ENCODE assay signal across 8 cellular contexts in the genomic region with DNA sequence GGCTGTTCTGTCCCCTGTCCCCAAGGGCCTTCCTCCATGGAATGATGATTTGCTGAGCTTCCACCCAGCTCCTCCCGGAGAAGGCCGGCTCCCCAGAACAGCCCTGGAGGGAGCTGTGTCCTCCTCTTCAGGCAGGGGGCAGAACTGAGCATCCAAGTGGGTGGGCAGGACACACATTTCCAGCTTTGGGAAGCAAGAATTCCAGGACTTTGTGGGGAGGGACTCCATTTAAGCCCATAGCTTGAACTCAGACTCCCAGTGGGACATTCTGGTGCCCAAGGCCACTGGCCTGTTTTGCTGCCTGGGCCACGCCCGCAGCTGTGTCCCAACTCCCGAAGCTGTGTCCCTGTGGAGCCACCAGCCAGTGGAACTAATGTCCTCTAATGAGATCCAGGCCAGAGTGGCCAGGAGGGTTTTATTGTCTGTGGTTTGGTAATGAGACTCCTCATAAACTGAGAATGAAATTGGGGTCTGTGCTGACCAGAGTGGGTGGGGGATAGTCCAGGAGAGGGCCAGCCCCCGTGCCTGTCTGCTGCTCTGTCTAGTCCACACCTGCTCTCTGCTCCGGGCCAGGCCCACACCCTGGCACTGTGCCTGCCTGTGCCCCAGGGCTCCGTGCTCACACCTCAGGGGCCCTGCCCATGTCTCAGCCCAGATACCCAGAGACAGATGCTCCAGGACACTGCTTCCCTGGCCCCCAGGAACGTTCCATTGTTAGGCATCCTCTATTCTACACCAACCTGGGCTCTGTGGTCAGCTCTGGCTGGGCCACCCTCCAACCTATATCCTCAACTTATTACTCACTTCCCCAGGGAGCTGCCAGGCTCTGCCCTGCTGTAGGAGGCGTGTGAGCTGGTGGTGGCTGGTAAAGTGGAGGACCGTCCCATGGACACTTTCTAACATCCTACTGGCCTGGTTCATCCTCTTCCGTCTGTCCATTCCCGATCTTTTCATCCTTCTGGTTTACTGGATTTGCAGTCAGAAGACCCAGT. TPM values are rescaled to one million over a fixed set of nuclear protein-coding genes. Genes with fewer than 3 reads are reported as not detected.
DNase-seq lines count a peak whose midpoint lies in the region; ATAC-seq and TF ChIP-seq lines count a peak whose summit lies in the region.

No MANE protein-coding gene starts in this region.

- H3K4me3 ChIP-seq in LNCaP clone FGC (ENCODE audit: low read depth, low read length): no peak overlapping the region
- no peak overlapping the region for H3K4me3 ChIP-seq in choroid plexus epithelial cell (ENCODE audit: low read depth, low read length)

- TF ChIP-seq CTCF in LNCaP clone FGC (IDR thresholded peaks at IDR 0.05; ENCODE audit: control insufficient read depth, extremely low read depth, insufficient read depth): peak; percentile 36
- TF ChIP-seq CTCF in choroid plexus epithelial cell (conservative IDR thresholded peaks at IDR 0.05; ENCODE audit: low read depth, low read length): peak; percentile 64

- no peak for ATAC-seq in GM19035 (IDR thresholded peaks at IDR 0.05; ENCODE audit: unreplicated experiment)
- ATAC-seq in HG03108 (IDR thresholded peaks at IDR 0.05; ENCODE audit: unreplicated experiment): no peak
- no peak for ATAC-seq in HG02623 (IDR thresholded peaks at IDR 0.05; ENCODE audit: unreplicated experiment)

- DNase-seq in DMS53 (lab: John Stamatoyannopoulos, UW) (peak; percentile 60), LNCaP clone FGC (ENCODE audit: low read depth) (no peak), choroid plexus epithelial cell (ENCODE audit: low read depth) (peak; percentile 27), myocyte (ENCODE audit: low read depth) (peak; percentile 88), SHP77 treated with DMSO at 0.1 percent for 48 hours (lab: John Stamatoyannopoulos, UW) (no peak)

RNA-seq across cellular contexts. Expression of a gene that starts 7.6 kb away (rescaled TPM):
- 3.4 and 4.0 TPM in 2 replicates for total RNA-seq in myocyte
- polyA plus RNA-seq in myocyte (2012): 6.0 TPM

Comparison
In these comparisons a context has a peak if more than half of its experiments do, and no peak if none do; other contexts are left out.
1. DNase-seq: peak in DMS53 (single experiment), choroid plexus epithelial cell (single experiment) and myocyte (single experiment); none in LNCaP clone FGC (single experiment) and SHP77 treated with DMSO at 0.1 percent for 48 hours (single experiment).